Comparison of ENCODE assay signal across 1 cellular context in genomic region chr5:57692582-57693487, GRCh38.
TF ChIP-seq lines count a peak whose summit lies in the region.

No MANE protein-coding gene starts in this region.

TF ChIP-seq in HepG2, 621 proteins besides CTCF, POLR2A, EP300 and RAD21 (continued from another document and continues in another):
- TF ChIP-seq MATR3 (CRISPR knock-in tag; IDR thresholded peaks at IDR 0.05) (no peak), ARID4A (CRISPR knock-in tag; IDR thresholded peaks at IDR 0.05; ENCODE audit: borderline replicate concordance) (no peak), GPN1 (CRISPR knock-in tag; IDR thresholded peaks at IDR 0.05; ENCODE audit: borderline replicate concordance) (no peak), MZF1 (CRISPR knock-in tag; IDR thresholded peaks at IDR 0.05; ENCODE audit: borderline replicate concordance) (no peak), SNAPC2 (CRISPR knock-in tag; IDR thresholded peaks at IDR 0.05) (no peak), MXD3 (CRISPR knock-in tag; IDR thresholded peaks at IDR 0.05) (no peak), PHF20 (CRISPR knock-in tag; IDR thresholded peaks at IDR 0.05) (no peak), KDM5B (CRISPR knock-in tag; IDR thresholded peaks at IDR 0.05; ENCODE audit: borderline replicate concordance) (no peak), MAFF (IDR thresholded peaks at IDR 0.05; ENCODE audit: low read depth, low read length) (peak; percentile 93), AHDC1 (CRISPR knock-in tag; IDR thresholded peaks at IDR 0.05; ENCODE audit: borderline replicate concordance) (peak; percentile 83), ZNF12 (CRISPR knock-in tag; IDR thresholded peaks at IDR 0.05) (0 out of 2 replicates have a peak, but pooled peaks have one; percentile 68), RORA (CRISPR knock-in tag; IDR thresholded peaks at IDR 0.05) (no peak), ZNF674 (CRISPR knock-in tag; IDR thresholded peaks at IDR 0.05; ENCODE audit: low read depth) (no peak), IKZF5 (CRISPR knock-in tag; IDR thresholded peaks at IDR 0.05) (no peak), ZNF691 (CRISPR knock-in tag; IDR thresholded peaks at IDR 0.05; ENCODE audit: borderline replicate concordance, low read depth) (no peak), SAP130 (CRISPR knock-in tag; IDR thresholded peaks at IDR 0.05; ENCODE audit: low read depth) (peak; percentile 73; the same call in 1 of the 2 replicates), ZNF281 (CRISPR knock-in tag; IDR thresholded peaks at IDR 0.05; ENCODE audit: borderline replicate concordance) (no peak), ATF5 (CRISPR knock-in tag; IDR thresholded peaks at IDR 0.05; ENCODE audit: low read depth) (no peak), NFKB2 (CRISPR knock-in tag; IDR thresholded peaks at IDR 0.05; ENCODE audit: borderline replicate concordance) (no peak), CBFB (CRISPR knock-in tag; IDR thresholded peaks at IDR 0.05) (no peak), POLR2G (IDR thresholded peaks at IDR 0.05; ENCODE audit: low read depth, low read length) (no peak), THAP11 (CRISPR knock-in tag; IDR thresholded peaks at IDR 0.05) (peak; percentile 55), GABPA (IDR thresholded peaks at IDR 0.05; ENCODE audit: low read depth, low read length) (no peak), GABPA (CRISPR knock-in tag; IDR thresholded peaks at IDR 0.05; ENCODE audit: low read depth) (no peak), NAIF1 (CRISPR knock-in tag; IDR thresholded peaks at IDR 0.05; ENCODE audit: borderline replicate concordance) (no peak), ZFP1 (CRISPR knock-in tag; IDR thresholded peaks at IDR 0.05) (0 out of 2 replicates have a peak, but pooled peaks have one; percentile 25), ETV5 (CRISPR knock-in tag; IDR thresholded peaks at IDR 0.05; ENCODE audit: borderline replicate concordance) (peak; percentile 57; the same call in 1 of the 2 replicates), SNAI1 (CRISPR knock-in tag; IDR thresholded peaks at IDR 0.05; ENCODE audit: borderline replicate concordance) (no peak), FLYWCH1 (CRISPR knock-in tag; IDR thresholded peaks at IDR 0.05) (no peak), ATF3 (CRISPR knock-in tag; IDR thresholded peaks at IDR 0.05) (peak; percentile 100), THRA (CRISPR knock-in tag; IDR thresholded peaks at IDR 0.05; ENCODE audit: borderline replicate concordance) (peak; percentile 71; the same call in 1 of the 2 replicates), JUNB (CRISPR knock-in tag; IDR thresholded peaks at IDR 0.05; ENCODE audit: borderline replicate concordance) (peak; percentile 97), LRRFIP1 (CRISPR knock-in tag; conservative IDR thresholded peaks at IDR 0.05) (no peak), ZNF597 (CRISPR knock-in tag; IDR thresholded peaks at IDR 0.05) (no peak)
